10 cellular contexts compared by ENCODE assay signal in the genomic region with DNA sequence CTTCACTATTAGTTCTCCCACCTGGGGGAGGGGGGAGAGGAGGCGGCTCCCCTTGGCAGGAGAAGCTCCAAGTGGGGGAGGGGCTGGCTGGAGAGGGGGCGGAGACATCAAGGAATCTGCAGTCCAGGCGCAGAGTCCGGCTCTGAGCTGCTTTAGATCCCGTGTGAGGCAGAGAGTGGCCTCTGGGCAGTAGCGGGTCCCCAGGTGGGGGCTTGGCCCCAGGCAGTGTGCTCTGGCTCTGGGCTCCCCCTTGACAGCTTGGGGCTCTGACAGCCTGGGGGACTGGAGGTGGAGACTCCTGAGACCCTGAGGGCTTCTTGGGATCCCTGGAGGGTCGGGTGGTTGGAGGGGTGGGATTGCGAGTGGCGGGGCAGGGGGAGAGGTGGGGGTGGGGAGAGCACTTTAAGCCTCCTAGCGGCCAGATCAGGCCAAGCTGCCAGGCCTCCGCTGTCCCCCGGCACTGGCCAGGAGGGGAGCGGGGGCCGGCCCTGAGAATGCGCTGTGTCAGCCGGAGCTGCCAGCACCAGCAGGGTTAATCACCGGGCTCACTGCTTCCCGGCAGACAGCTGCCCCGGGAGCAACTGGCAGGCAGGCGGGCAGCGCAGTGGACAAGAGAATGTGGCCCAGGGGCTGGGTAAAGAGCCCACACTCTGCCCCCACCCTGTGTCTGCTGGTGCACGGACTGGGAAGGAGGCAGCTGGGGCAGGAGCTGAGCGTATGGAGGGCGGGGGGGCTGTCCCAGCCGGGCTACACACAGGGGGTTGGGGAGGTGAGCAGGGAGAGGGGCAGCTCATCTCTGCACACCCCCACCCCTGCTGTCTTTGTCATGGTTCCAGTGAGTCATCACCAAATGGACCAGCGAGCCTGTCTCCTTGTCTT. TPM values are rescaled to one million over a fixed set of nuclear protein-coding genes. Genes with fewer than 3 reads are reported as not detected.
DNase-seq lines count a peak whose midpoint lies in the region; ATAC-seq, FAIRE-seq and TF ChIP-seq lines count a peak whose summit lies in the region.
"Had no signal": no experiment of that assay in that cellular context is flagged by ENCODE, and none has a peak within 500 bp of the region (broad histone marks: within the 10 kb centered on the region; RNA-seq: fewer than 3 reads in every experiment).

No MANE protein-coding gene starts in this region.

- peak; percentile 19 to 45 (median 24) for ATAC-seq in pancreas
- no peak for ATAC-seq in T-cell (replicated peaks in 1 of 4)
- no peak for ATAC-seq in HG03097 (IDR thresholded peaks at IDR 0.05; ENCODE audit: low FRiP score, unreplicated experiment)

- H3K4me1 Mint-ChIP-seq in T-cell, result peaks cover 0 to 9% (median 2%) of the 10 kb centered on the region in 3 donors

- no peak for FAIRE-seq in frontal cortex (lab: Jason Lieb, UNC)
- no peak for FAIRE-seq in pancreas (lab: Jason Lieb, UNC)

- intact Hi-C loops in pancreas (cut with DNase I), result no loop called here

- DNase-seq in NCI-H748 (lab: John Stamatoyannopoulos, UW; ENCODE audit: unreplicated experiment) (peak; percentile 12), NCI-H748 treated with DMSO at 0.1 percent for 48 hours (lab: John Stamatoyannopoulos, UW) (no peak), SHP77 treated with DMSO at 0.1 percent for 48 hours (lab: John Stamatoyannopoulos, UW) (peak; percentile 81), frontal cortex (ENCODE audit: low spot score in 2 of 2) (peak; percentile 55 to 68), pancreas (peak in 3 of 6 donors; percentile 66 to 86 (median 76)), T-cell (no peak), G401 (ENCODE audit: low spot score) (no peak)

- CTCF ChIA-PET in T-cell (lab: Charles Lee), result no interaction called here

- H3K4me1 ChIP-seq in pancreas, result peaks cover 21 to 29% (median 25%) of the 10 kb centered on the region in 3 donors

- no peaks in the 10 kb centered on the region for H3K36me3 ChIP-seq in pancreas

- H3K27ac Mint-ChIP-seq in T-cell, result no peak overlapping the region
- H3K27ac Mint-ChIP-seq: activated naive CD4-positive, alpha-beta T cell treated with anti-CD3 and anti-CD28 coated beads, Interleukin-2, amount 50 U/mL, for 72 hours; stimulated activated naive CD8-positive, alpha-beta T cell treated with anti-CD3 and anti-CD28 coated beads, Interleukin-15, Interleukin-2, amounts not matched to agents 100 ng/mL and 50 ng/mL, for 24 hours had no signal

- no peaks in the 10 kb centered on the region for H3K36me3 Mint-ChIP-seq in T-cell
- H3K36me3 Mint-ChIP-seq: activated naive CD4-positive, alpha-beta T cell treated with anti-CD3 and anti-CD28 coated beads, Interleukin-2, amount 50 U/mL, for 72 hours had no signal

- peak overlapping the region in 1 of 3 donors; percentile 80 for H3K4me3 Mint-ChIP-seq in T-cell
- H3K4me3 Mint-ChIP-seq: stimulated activated naive CD8-positive, alpha-beta T cell treated with anti-CD3 and anti-CD28 coated beads, Interleukin-15, Interleukin-2, amounts not matched to agents 100 ng/mL and 50 ng/mL, for 24 hours had no signal

- in situ Hi-C loops in G401 (cut with HindIII; ENCODE audit: low sequenced_read_pairs), result no loop called here

- peak; percentile 15 to 38 (median 32) for TF ChIP-seq CTCF in pancreas (IDR thresholded peaks at IDR 0.05)

- no peaks in the 10 kb centered on the region for H3K9me3 Mint-ChIP-seq in T-cell
- H3K9me3 Mint-ChIP-seq: activated naive CD4-positive, alpha-beta T cell treated with anti-CD3 and anti-CD28 coated beads, Interleukin-2, amount 50 U/mL, for 72 hours; stimulated activated naive CD8-positive, alpha-beta T cell treated with anti-CD3 and anti-CD28 coated beads, Interleukin-15, Interleukin-2, amounts not matched to agents 100 ng/mL and 50 ng/mL, for 24 hours had no signal

- no peak overlapping the region for H3K27ac ChIP-seq in pancreas

- peaks cover 24 to 38% of the 10 kb centered on the region in 2 donors for H3K27me3 Mint-ChIP-seq in T-cell

- peak overlapping the region in 1 of 4 donors; percentile 23 for H3K4me3 ChIP-seq in pancreas

- WGBS in pancreas, 2 donors, result 4 to 8% methylated on average over 24 to 26 of the region's 26 CpGs

- H3K9me3 ChIP-seq in pancreas, result no peaks in the 10 kb centered on the region

- POLR2A ChIA-PET in T-cell (lab: Charles Lee), result interaction anchor here in 1 of 2 donors (0.6 kb wide), 1 partner anchor 43 kb away, joined by 8 read pairs; no protein-coding TSS in a partner anchor

- H3K27me3 ChIP-seq in pancreas, result no peaks in the 10 kb centered on the region

RNA-seq across cellular contexts. Expression of a gene that starts 1.8 kb away (rescaled TPM):
- total RNA-seq in frontal cortex (11.4 TPM), pancreas (10 to 100 TPM; 43.6 to 89.5 (median 59.4) TPM), T-cell (1 to 10 TPM in 3 of 5 donors, under 1 TPM in 2; 0.48 to 4.3 (median 3.0) TPM)
- 100 to 1,000 TPM; 259 to 344 TPM for polyA plus RNA-seq in pancreas
- total RNA-seq in G401 (2014; rRNA removed; shearing (Covaris generic)), result 21.6 and 28.3 TPM in 2 replicates

RNA-seq across cellular contexts. Expression of a gene that starts 18.0 kb away (rescaled TPM):
- total RNA-seq in frontal cortex, result 821 TPM
- 1,000 to 10,000 TPM in 2 of 6 donors, 100 to 1,000 TPM in 4; 662 to 1,102 (median 850) TPM for total RNA-seq in pancreas
- 1,000 to 10,000 TPM; 2,124 to 2,141 TPM for polyA plus RNA-seq in pancreas
- 1,000 to 10,000 TPM; 2,807 to 3,290 (median 3,085) TPM for total RNA-seq in T-cell
- 1,245 and 1,753 TPM in 2 replicates for total RNA-seq in G401 (2014; rRNA removed; shearing (Covaris generic))

RNA-seq across cellular contexts. Expression of a gene that starts 38.2 kb away (rescaled TPM):
- total RNA-seq in frontal cortex (2.9 TPM), pancreas (1 to 10 TPM; 1.4 to 2.3 (median 1.9) TPM), T-cell (1 to 10 TPM; 4.3 to 6.8 (median 5.6) TPM)
- 1 to 10 TPM; 1.5 to 2.9 TPM for polyA plus RNA-seq in pancreas
- 4.2 and 7.2 TPM in 2 replicates for total RNA-seq in G401 (2014; rRNA removed; shearing (Covaris generic))

RNA-seq across cellular contexts. Expression of a gene that starts 58.5 kb away (rescaled TPM):
- total RNA-seq in frontal cortex (not detected), pancreas (1 to 10 TPM in 3 of 6 donors, under 1 TPM in 3; 0.66 to 2.5 (median 1.0) TPM), T-cell (not detected)
- polyA plus RNA-seq in pancreas, result 1 to 10 TPM; 2.0 to 4.8 TPM
- not detected in 2 replicates for total RNA-seq in G401 (2014; rRNA removed; shearing (Covaris generic))
- total RNA-seq: activated naive CD4-positive, alpha-beta T cell treated with anti-CD3 and anti-CD28 coated beads, Interleukin-2, amount 50 U/mL, for 72 hours had no signal

Comparison
In these comparisons a context has a peak if more than half of its experiments do, and no peak if none do; other contexts are left out.
1. DNase-seq: peak in NCI-H748 (single experiment), SHP77 treated with DMSO at 0.1 percent for 48 hours (single experiment) and frontal cortex (2 of 2); none in NCI-H748 treated with DMSO at 0.1 percent for 48 hours (single experiment), T-cell (0 of 34) and G401 (single experiment).
2. ATAC-seq: peak in pancreas (4 of 4); none in T-cell (0 of 4) and HG03097 (single experiment).